In genomic region chr11:65637794-65638317, GRCh38 we compare ENCODE assay signal across 8 cellular contexts. TPM values are rescaled to one million over a fixed set of nuclear protein-coding genes. Genes with fewer than 3 reads are reported as not detected.
A peak's percentile ranks its signal among the peaks of the same experiment; 100 is the strongest.
DNase-seq lines count a peak whose midpoint lies in the region; ATAC-seq and TF ChIP-seq lines count a peak whose summit lies in the region.

SIPA1 (plus strand) TSS chr11:65638101; CDS start chr11:65640922, 2,821 bp downstream.

- H2AFZ ChIP-seq in KMS-11 (ENCODE audit: low read depth), result peak within 1 kb of the TSS; percentile 30; the same call in 1 of the 2 replicates

- intact Hi-C loops in Caco-2 (cut with micrococcal nuclease; ENCODE audit: unreplicated experiment), result no loop called here
- intact Hi-C loops in left cardiac atrium (cut with DNase I), result no loop called here
- intact Hi-C loops in posterior vena cava (cut with DNase I), result loop anchor here in 1 of 2 donors (10.0 kb wide), 1 partner anchor 357 kb away; no protein-coding TSS in a partner anchor
- intact Hi-C loops in uterus (cut with DNase I; ENCODE audit: low total_unique reads), result loop anchor here (10.0 kb wide), 1 partner anchor 177 kb away; no protein-coding TSS in a partner anchor

- peak within 1 kb of the TSS; percentile 55; the same call in 1 of the 2 replicates for H3K9ac ChIP-seq in KMS-11

- no peak within 1 kb of the TSS for H3K27ac Mint-ChIP-seq in Caco-2 (ENCODE audit: unreplicated experiment)
- H3K27ac Mint-ChIP-seq in T-helper 1 cell treated with Interleukin-12 subunit alpha and Interleukin-12 subunit beta and Interleukin-4 antibody, amounts not matched to agents 30 μg/mL and 1 μg/mL, for 36 hours, result peak within 1 kb of the TSS; percentile 90

- H3K4me1 Mint-ChIP-seq in Caco-2 (ENCODE audit: low read depth, unreplicated experiment), result peaks cover 5% of the 10 kb centered on the region
- peaks cover 30% of the 10 kb centered on the region for H3K4me1 Mint-ChIP-seq in T-helper 1 cell treated with Interleukin-12 subunit alpha and Interleukin-12 subunit beta and Interleukin-4 antibody, amounts not matched to agents 30 μg/mL and 1 μg/mL, for 36 hours (ENCODE audit: low read depth)

- POLR2A ChIA-PET in Caco-2 (lab: Charles Lee), result no interaction called here

- ATAC-seq in GM21381 (IDR thresholded peaks at IDR 0.05; ENCODE audit: unreplicated experiment) (peak; percentile 54), left cardiac atrium (peak; percentile 86 to 90)

- TF ChIP-seq CTCF in Caco-2 (IDR thresholded peaks at IDR 0.05; ENCODE audit: insufficient read depth in 1 of 2, low read depth in 1 of 2, low read length in 1 of 2, severe bottlenecking in 1 of 2, unreplicated experiment in 1 of 2) (peak in 1 of 2 experiments; percentile 39), KMS-11 (conservative IDR thresholded peaks at IDR 0.05; ENCODE audit: low read depth, low read length) (no peak), uterus (IDR thresholded peaks at IDR 0.05) (peak in 3 of 4 experiments; percentile 27 to 59 (median 39))

- no peaks in the 10 kb centered on the region for H4K20me1 ChIP-seq in KMS-11 (ENCODE audit: insufficient read depth)

- H3K27ac ChIP-seq in KMS-11 (peak within 1 kb of the TSS; percentile 59), uterus (peak within 1 kb of the TSS; percentile 81 to 84)

- H3K36me3 ChIP-seq in Caco-2 (ENCODE audit: control insufficient read depth, insufficient read depth, low read length), result peaks cover 5% of the 10 kb centered on the region
- no peaks in the 10 kb centered on the region; the same call in 1 of the 2 replicates for H3K36me3 ChIP-seq in KMS-11 (ENCODE audit: insufficient read depth)
- H3K36me3 ChIP-seq in uterus, result no peaks in the 10 kb centered on the region

- peaks cover 56% of the 10 kb centered on the region for H3K36me3 Mint-ChIP-seq in Caco-2 (ENCODE audit: insufficient read depth, unreplicated experiment)
- peaks cover 35% of the 10 kb centered on the region for H3K36me3 Mint-ChIP-seq in T-helper 1 cell treated with Interleukin-12 subunit alpha and Interleukin-12 subunit beta and Interleukin-4 antibody, amounts not matched to agents 30 μg/mL and 1 μg/mL, for 36 hours (ENCODE audit: low read depth)

- CTCF ChIA-PET in Caco-2 (lab: Charles Lee), result interaction anchor here (0.7 kb wide), 1 partner anchor 15 kb away, joined by 3 read pairs; no protein-coding TSS in a partner anchor

- no peaks in the 10 kb centered on the region for H3K9me3 Mint-ChIP-seq in Caco-2 (ENCODE audit: unreplicated experiment)
- no peaks in the 10 kb centered on the region for H3K9me3 Mint-ChIP-seq in T-helper 1 cell treated with Interleukin-12 subunit alpha and Interleukin-12 subunit beta and Interleukin-4 antibody, amounts not matched to agents 30 μg/mL and 1 μg/mL, for 36 hours

- no peaks in the 10 kb centered on the region for H3K27me3 Mint-ChIP-seq in Caco-2 (ENCODE audit: insufficient read depth, unreplicated experiment)
- no peaks in the 10 kb centered on the region for H3K27me3 Mint-ChIP-seq in T-helper 1 cell treated with Interleukin-12 subunit alpha and Interleukin-12 subunit beta and Interleukin-4 antibody, amounts not matched to agents 30 μg/mL and 1 μg/mL, for 36 hours (ENCODE audit: low read depth)

- peak; percentile 71 to 77 for TF ChIP-seq POLR2A in uterus (IDR thresholded peaks at IDR 0.05)

- H3K27me3 ChIP-seq in Caco-2 (replicated peaks; ENCODE audit: control insufficient read depth, insufficient read depth, low read length) (no peaks in the 10 kb centered on the region), KMS-11 (ENCODE audit: insufficient read depth, low read depth) (no peaks in the 10 kb centered on the region), uterus (no peaks in the 10 kb centered on the region)

- H3K4me1 ChIP-seq in Caco-2, result no peaks in the 10 kb centered on the region
- H3K4me1 ChIP-seq in KMS-11 (ENCODE audit: low read depth, poor library complexity, severe bottlenecking), result peaks cover 17% of the 10 kb centered on the region
- H3K4me1 ChIP-seq in uterus, result peaks cover 0 to 15% of the 10 kb centered on the region in 2 donors

- no TSS peak for BruUV-seq in Caco-2 (replicated peaks; lab: Mats Ljungman, UMichigan)

- H3K4me3 ChIP-seq in Caco-2 (ENCODE audit: low read depth, low read length) (peak within 1 kb of the TSS; percentile 12; the same call in 1 of the 2 replicates), KMS-11 (IDR thresholded peaks at IDR 0.05; ENCODE audit: insufficient read depth, low read depth, low read length) (no peak within 1 kb of the TSS), uterus (peak within 1 kb of the TSS; percentile 53 to 60)

- no peaks in the 10 kb centered on the region for H3K79me2 ChIP-seq in KMS-11 (ENCODE audit: insufficient read depth, low read depth)

- DNase-seq in Caco-2 (peak; percentile 76 to 77), amniotic stem cell (lab: John Stamatoyannopoulos, UW) (peak; percentile 54), left cardiac atrium (peak; percentile 83), posterior vena cava (ENCODE audit: low spot score) (peak; percentile 93), uterus (peak; percentile 78 to 83)

- no peaks in the 10 kb centered on the region for H3K9me3 ChIP-seq in Caco-2
- H3K9me3 ChIP-seq in uterus, result no peaks in the 10 kb centered on the region

- H3K4me3 Mint-ChIP-seq in Caco-2 (ENCODE audit: unreplicated experiment), result peak within 1 kb of the TSS; percentile 23
- peak within 1 kb of the TSS; percentile 86 for H3K4me3 Mint-ChIP-seq in T-helper 1 cell treated with Interleukin-12 subunit alpha and Interleukin-12 subunit beta and Interleukin-4 antibody, amounts not matched to agents 30 μg/mL and 1 μg/mL, for 36 hours

- H3K4me2 ChIP-seq in KMS-11, result peak within 1 kb of the TSS; percentile 97

RNA-seq across cellular contexts. Expression of gene SIPA1, which starts in this region (rescaled TPM):
- total RNA-seq in Caco-2 (2022), result 30.5 and 35.1 TPM in 2 replicates
- total RNA-seq in left cardiac atrium, result 10 to 100 TPM; 31.7 to 33.0 TPM
- total RNA-seq in posterior vena cava, result 10 to 100 TPM; 62.9 to 64.2 TPM
- total RNA-seq in uterus, result 10 to 100 TPM; 11.2 to 60.1 (median 27.0) TPM
